Comparison of ENCODE assay signal across 9 cellular contexts in the genomic region with DNA sequence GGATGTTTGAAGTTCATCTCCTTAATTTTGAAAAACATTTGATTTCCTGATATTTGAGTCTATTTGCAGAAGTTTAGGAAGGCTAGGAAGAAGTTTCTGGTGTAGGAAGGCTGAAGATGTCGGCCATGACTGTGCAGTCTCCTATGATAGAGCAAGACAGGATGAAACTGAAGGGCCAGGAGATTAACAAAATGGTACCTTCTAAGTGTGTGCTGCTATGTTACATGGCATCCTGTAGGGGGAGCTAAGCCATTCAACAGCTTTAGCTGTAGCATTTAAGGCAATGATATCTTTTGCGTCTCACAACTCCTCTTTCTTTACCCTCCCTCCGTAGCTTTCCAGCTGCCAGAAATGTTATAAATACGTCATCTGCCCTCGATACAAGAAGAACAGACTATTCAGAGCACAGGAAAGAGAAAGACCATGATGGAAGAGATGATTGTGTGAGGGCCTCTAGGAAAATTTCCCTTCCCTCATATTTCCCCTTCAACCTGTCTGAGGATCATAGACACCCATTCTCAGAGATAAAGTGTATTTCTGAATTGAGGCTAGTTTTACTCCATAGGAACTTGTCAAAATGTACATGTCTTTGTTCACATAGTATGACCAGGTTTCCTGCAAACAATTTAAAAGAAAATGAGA.
DNase-seq lines count a peak whose midpoint lies in the region; ATAC-seq and TF ChIP-seq lines count a peak whose summit lies in the region.
"Had no signal": no experiment of that assay in that cellular context is flagged by ENCODE, and none has a peak within 500 bp of the region (broad histone marks: within the 10 kb centered on the region; RNA-seq: fewer than 3 reads in every experiment).

No MANE protein-coding gene starts in this region.

- ATAC-seq in gastrocnemius medialis (peak; percentile 60 to 79), T-cell (replicated peaks in 1 of 4) (no peak)

- in situ Hi-C loops in gastrocnemius medialis (cut with MboI; ENCODE audit: low sequenced_read_pairs in 4 of 4): loop anchor here (5.0 to 25.0 kb wide), 5 partner anchors 257 to 850 kb away; partner anchors contain the start of genes SLC19A2 (in 2 of the 4) and ATP1B1 (in 1 of the 4)

- TF ChIP-seq CTCF in fibroblast of the aortic adventitia (IDR thresholded peaks at IDR 0.05; ENCODE audit: insufficient read depth, low read length): peak; percentile 58
- peak; percentile 61 to 84 (median 77) for TF ChIP-seq CTCF in gastrocnemius medialis (IDR thresholded peaks at IDR 0.05 in 4 of 5, conservative IDR thresholded peaks at IDR 0.05 in 1 of 5)

- no peak overlapping the region for H3K4me3 Mint-ChIP-seq in T-cell
- H3K4me3 Mint-ChIP-seq: activated B cell treated with CpG ODN at 0.5 μM for 24 hours had no signal

- no peaks in the 10 kb centered on the region for H3K9me3 Mint-ChIP-seq in T-cell
- H3K9me3 Mint-ChIP-seq: activated B cell treated with CpG ODN at 0.5 μM for 24 hours had no signal

- no peaks in the 10 kb centered on the region for H3K4me1 Mint-ChIP-seq in T-cell
- H3K4me1 Mint-ChIP-seq: activated B cell treated with CpG ODN at 0.5 μM for 24 hours had no signal

- H3K36me3 ChIP-seq in gastrocnemius medialis: no peaks in the 10 kb centered on the region

- H3K36me3 Mint-ChIP-seq in T-cell: no peaks in the 10 kb centered on the region

- POLR2A ChIA-PET in T-cell (lab: Charles Lee): no interaction called here

- no peak overlapping the region for H3K27ac Mint-ChIP-seq in T-cell
- H3K27ac Mint-ChIP-seq: activated B cell treated with CpG ODN at 0.5 μM for 24 hours had no signal

- TF ChIP-seq POLR2A in gastrocnemius medialis (IDR thresholded peaks at IDR 0.05): peak in 1 of 2 donors; percentile 12

- DNase-seq in ELR (ENCODE audit: low read depth): peak; percentile 59
- peak; percentile 37 for DNase-seq in KG1 (lab: John Stamatoyannopoulos, UW)
- DNase-seq in RPMI7951 (ENCODE audit: low read depth): peak; percentile 73
- DNase-seq in fibroblast of the aortic adventitia (ENCODE audit: low read depth): peak; percentile 38
- peak in 1 of 2 donors; percentile 30 for DNase-seq in gastrocnemius medialis
- no peak for DNase-seq in NCI-H2196 (lab: John Stamatoyannopoulos, UW; ENCODE audit: unreplicated experiment)
- no peak for DNase-seq in activated T-cell treated with anti-CD3 and anti-CD28 coated beads, Interleukin-2, amount 50 U/mL, for 1 hour
- DNase-seq in T-cell: no peak
- DNase-seq: activated B cell treated with CpG ODN at 0.5 μM for 24 hours had no signal

- H3K27ac ChIP-seq in gastrocnemius medialis: peak overlapping the region; percentile 88 to 100 (median 94)

- CTCF ChIA-PET in T-cell (lab: Charles Lee): no interaction called here

- H3K27me3 Mint-ChIP-seq in T-cell: peaks cover 7% of the 10 kb centered on the region in 2 donors

- intact Hi-C loops in gastrocnemius medialis (cut with DNase I; ENCODE audit: low total_unique reads): loop anchor here (2.0 to 5.0 kb wide), 4 partner anchors 85 to 850 kb away; partner anchors contain the start of gene SLC19A2

- H3K27me3 ChIP-seq in gastrocnemius medialis: no peaks in the 10 kb centered on the region

- H3K4me3 ChIP-seq in fibroblast of the aortic adventitia (ENCODE audit: low read depth, low read length) (no peak overlapping the region), gastrocnemius medialis (peak overlapping the region in 1 of 4 donors; percentile 9)

- H3K4me1 ChIP-seq in gastrocnemius medialis: peaks cover 23 to 47% of the 10 kb centered on the region in 2 donors

- no peaks in the 10 kb centered on the region for H3K9me3 ChIP-seq in gastrocnemius medialis

Comparison
In these comparisons a context has a peak if more than half of its experiments do, and no peak if none do; other contexts are left out.
1. DNase-seq: peak in ELR (single experiment), KG1 (single experiment), RPMI7951 (single experiment) and fibroblast of the aortic adventitia (single experiment); none in NCI-H2196 (single experiment), activated T-cell treated with anti-CD3 and anti-CD28 coated beads, Interleukin-2, amount 50 U/mL, for 1 hour (single experiment) and T-cell (0 of 34).
2. ATAC-seq: peak in gastrocnemius medialis (2 of 2); none in T-cell (0 of 4).